Comparison of ENCODE assay signal across 1 cellular context in genomic region chr12:110546339-110546738, GRCh38.
TF ChIP-seq lines count a peak whose summit lies in the region.

No MANE protein-coding gene starts in this region.

TF ChIP-seq in SK-N-SH, 30 proteins besides CTCF, POLR2A, EP300 and RAD21 (continued from another document):
- no peak for TF ChIP-seq IRF3 (IDR thresholded peaks at IDR 0.05; ENCODE audit: low read depth, low read length)
- no peak for TF ChIP-seq CHD2 (IDR thresholded peaks at IDR 0.05; ENCODE audit: low read length, partially characterized antibody)
- peak; percentile 32; the same call in 1 of the 2 replicates for TF ChIP-seq TAF1 (IDR thresholded peaks at IDR 0.05; ENCODE audit: borderline replicate concordance, low read depth, low read length)
- TF ChIP-seq RXRA (IDR thresholded peaks at IDR 0.05; ENCODE audit: borderline replicate concordance, low read depth) = peak; percentile 67; the same call in 1 of the 2 replicates
- peak; percentile 72; the same call in 1 of the 2 replicates for TF ChIP-seq MEF2A (IDR thresholded peaks at IDR 0.05; ENCODE audit: borderline replicate concordance, low read depth)
- TF ChIP-seq GABPA (IDR thresholded peaks at IDR 0.05; ENCODE audit: low read depth) = no peak
- TF ChIP-seq PBX3 (IDR thresholded peaks at IDR 0.05) = peak; percentile 93
- 0 out of 2 replicates have a peak, but pooled peaks have one; percentile 28 for TF ChIP-seq ZBTB33 (IDR thresholded peaks at IDR 0.05; ENCODE audit: borderline replicate concordance, low read depth)
- TF ChIP-seq USF2 (IDR thresholded peaks at IDR 0.05; ENCODE audit: borderline replicate concordance, low read depth, low read length) = no peak
- 0 out of 2 replicates have a peak, but pooled peaks have one; percentile 45 for TF ChIP-seq FOXM1 (IDR thresholded peaks at IDR 0.05; ENCODE audit: low read depth)
- TF ChIP-seq REST (IDR thresholded peaks at IDR 0.05; ENCODE audit: low read depth, low read length) = no peak
- TF ChIP-seq USF1 (IDR thresholded peaks at IDR 0.05; ENCODE audit: borderline replicate concordance, low read depth) = no peak
- TF ChIP-seq RFX5 (IDR thresholded peaks at IDR 0.05; ENCODE audit: low read length) = no peak
- TF ChIP-seq POLR2AphosphoS5 (IDR thresholded peaks at IDR 0.05; ENCODE audit: low read depth, low read length) = peak; percentile 78; the same call in 1 of the 2 replicates
- TF ChIP-seq TEAD4 (IDR thresholded peaks at IDR 0.05; ENCODE audit: borderline replicate concordance, insufficient read depth) = peak; percentile 93
- peak; percentile 40; the same call in 1 of the 2 replicates for TF ChIP-seq SIN3A (IDR thresholded peaks at IDR 0.05; ENCODE audit: borderline replicate concordance, low read depth, low read length)
- TF ChIP-seq SMC3 (IDR thresholded peaks at IDR 0.05; ENCODE audit: low read depth, low read length) = no peak
- no peak for TF ChIP-seq FOXJ3 (CRISPR knock-in tag; IDR thresholded peaks at IDR 0.05)
- peak; percentile 93 for TF ChIP-seq JUND (IDR thresholded peaks at IDR 0.05)
- TF ChIP-seq MXI1 (IDR thresholded peaks at IDR 0.05; ENCODE audit: low read depth, low read length) = no peak
- peak; percentile 59; the same call in 1 of the 2 replicates for TF ChIP-seq MAX (IDR thresholded peaks at IDR 0.05; ENCODE audit: low read depth)
- peak; percentile 82; the same call in 1 of the 2 replicates for TF ChIP-seq NFIC (IDR thresholded peaks at IDR 0.05; ENCODE audit: borderline replicate concordance)
- TF ChIP-seq NRF1 (IDR thresholded peaks at IDR 0.05; ENCODE audit: low read depth, low read length) = no peak
- TF ChIP-seq RCOR1 (IDR thresholded peaks at IDR 0.05; ENCODE audit: low read length) = no peak
- 0 out of 2 replicates have a peak, but pooled peaks have one; percentile 22 for TF ChIP-seq ELF1 (IDR thresholded peaks at IDR 0.05)
